ENCODE assay signal across 13 cellular contexts in the genomic region with DNA sequence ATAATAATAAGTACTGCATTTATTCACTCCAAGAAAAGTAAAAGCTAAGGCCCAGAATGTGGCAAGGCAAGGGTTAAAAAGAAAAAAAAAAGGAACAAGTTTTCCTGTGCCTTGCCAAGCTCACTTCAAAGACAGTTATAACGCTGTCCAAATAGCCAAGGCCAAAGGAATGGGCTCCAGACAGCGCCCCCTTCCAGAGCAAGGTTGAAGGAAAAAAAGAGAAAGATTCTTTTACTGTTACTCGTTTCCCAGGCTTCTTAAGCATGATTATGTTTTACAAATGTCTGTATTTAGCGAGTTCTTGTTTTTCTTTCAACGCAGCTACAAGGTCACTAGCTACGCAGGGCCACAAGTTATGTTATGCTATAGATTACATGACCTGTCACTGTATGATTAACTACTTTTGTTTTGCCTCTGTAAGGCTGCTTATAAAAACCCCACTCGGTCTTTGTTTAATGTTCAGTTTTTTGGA. TPM values are rescaled to one million over a fixed set of nuclear protein-coding genes. Genes with fewer than 3 reads are reported as not detected.
DNase-seq lines count a peak whose midpoint lies in the region; ATAC-seq and TF ChIP-seq lines count a peak whose summit lies in the region.
"Had no signal": no experiment of that assay in that cellular context is flagged by ENCODE, and none has a peak within 500 bp of the region (broad histone marks: within the 10 kb centered on the region; RNA-seq: fewer than 3 reads in every experiment).

No MANE protein-coding gene starts in this region.

- no peaks in the 10 kb centered on the region for H3K36me3 Mint-ChIP-seq in Calu3 (ENCODE audit: insufficient read depth, unreplicated experiment)

- CTCF ChIA-PET in Calu3 (lab: Charles Lee), result interaction anchor here (0.6 kb wide), 2 partner anchors 23 to 32 kb away, joined by 3 to 6 read pairs; no protein-coding TSS in a partner anchor

- no peaks in the 10 kb centered on the region for H3K27me3 ChIP-seq in adipocyte (replicated peaks; ENCODE audit: control insufficient read depth, insufficient read depth, low read length)

- H3K4me1 Mint-ChIP-seq in Calu3 (ENCODE audit: low read depth, unreplicated experiment), result no peaks in the 10 kb centered on the region
- H3K4me1 Mint-ChIP-seq: activated CD4-positive, alpha-beta memory T cell treated with anti-CD3 and anti-CD28 coated beads, Interleukin-2, amount 10 ng/mL, durations not matched to agents 7 days and 5 days had no signal

- in situ Hi-C loops in ACHN (cut with HindIII; ENCODE audit: low pct_ligation_motif_present, low pct_unique_long_range_greater_than_20kb, low sequenced_read_pairs), result no loop called here

- no peaks in the 10 kb centered on the region for H3K36me3 ChIP-seq in adipocyte (ENCODE audit: control insufficient read depth, insufficient read depth, low read length, severe bottlenecking)

- TF ChIP-seq CTCF in Calu3 (IDR thresholded peaks at IDR 0.05; ENCODE audit: unreplicated experiment), result no peak

- no peaks in the 10 kb centered on the region for H3K9me3 ChIP-seq in adipocyte (ENCODE audit: control insufficient read depth, low read length)
- H3K9me3 ChIP-seq: Caco-2 had no signal

- intact Hi-C loops in Calu3 (cut with micrococcal nuclease; ENCODE audit: unreplicated experiment), result no loop called here

- DNase-seq in ACHN, result peak; percentile 58
- DNase-seq in HCEC 1CT, result peak; percentile 27
- DNase-seq in adipocyte (ENCODE audit: low read depth), result peak; percentile 39
- peak; percentile 28 for DNase-seq in iPS-NIHi7 (ENCODE audit: extremely low spot score)
- DNase-seq in activated CD4-positive, alpha-beta T cell treated with anti-CD3 and anti-CD28 coated beads, Interleukin-2, amount 50 U/mL, for 4 hours, result no peak
- no peak for DNase-seq in NCI-H510A (lab: John Stamatoyannopoulos, UW)
- no peak for DNase-seq in Calu3
- DNase-seq: activated CD4-positive, alpha-beta memory T cell treated with anti-CD3 and anti-CD28 coated beads, Interleukin-2, amount 10 ng/mL, durations not matched to agents 7 days and 5 days; hypothalamus; NCI-H1092 had no signal

- H3K4me3 Mint-ChIP-seq in Calu3 (ENCODE audit: low read depth, unreplicated experiment), result no peak overlapping the region
- H3K4me3 Mint-ChIP-seq: activated CD4-positive, alpha-beta memory T cell treated with anti-CD3 and anti-CD28 coated beads, Interleukin-2, amount 10 ng/mL, durations not matched to agents 7 days and 5 days had no signal

- no peak overlapping the region for H3K27ac Mint-ChIP-seq in Calu3 (ENCODE audit: unreplicated experiment)
- H3K27ac Mint-ChIP-seq: activated CD4-positive, alpha-beta memory T cell treated with anti-CD3 and anti-CD28 coated beads, Interleukin-2, amount 10 ng/mL, durations not matched to agents 7 days and 5 days had no signal

- H3K9ac ChIP-seq in adipocyte (ENCODE audit: low read length), result peak overlapping the region; percentile 42

- no TSS peak for BruUV-seq in Calu3 (replicated peaks; lab: Mats Ljungman, UMichigan)

- no peaks in the 10 kb centered on the region for H3K4me1 ChIP-seq in adipocyte (ENCODE audit: control insufficient read depth, insufficient read depth, low read length)

- no peaks in the 10 kb centered on the region for H3K27me3 Mint-ChIP-seq in Calu3 (ENCODE audit: unreplicated experiment)
- H3K27me3 Mint-ChIP-seq: activated CD4-positive, alpha-beta memory T cell treated with anti-CD3 and anti-CD28 coated beads, Interleukin-2, amount 10 ng/mL, durations not matched to agents 7 days and 5 days had no signal

- ATAC-seq in HG03108 (IDR thresholded peaks at IDR 0.05; ENCODE audit: unreplicated experiment), result no peak
- ATAC-seq: Panc1 had no signal

- no peaks in the 10 kb centered on the region for H3K9me3 Mint-ChIP-seq in Calu3 (ENCODE audit: low read depth, unreplicated experiment)
- H3K9me3 Mint-ChIP-seq: activated CD4-positive, alpha-beta memory T cell treated with anti-CD3 and anti-CD28 coated beads, Interleukin-2, amount 10 ng/mL, durations not matched to agents 7 days and 5 days had no signal

- H3K4me3 ChIP-seq in adipocyte (ENCODE audit: low read length), result no peak overlapping the region

RNA-seq across cellular contexts. Expression of gene EIF4H, which starts 9.1 kb away (rescaled TPM):
- 191 and 196 TPM in 2 replicates for total RNA-seq in Calu3 (2022)

RNA-seq across cellular contexts. Expression of gene LAT2, which starts 44.8 kb away (rescaled TPM):
- 0.90 and 0.95 TPM in 2 replicates for total RNA-seq in Calu3 (2022)

Comparison
In these comparisons a context has a peak if more than half of its experiments do, and no peak if none do; other contexts are left out.
1. DNase-seq: peak in ACHN (single experiment), HCEC 1CT (single experiment), adipocyte (single experiment) and iPS-NIHi7 (single experiment); none in activated CD4-positive, alpha-beta T cell treated with anti-CD3 and anti-CD28 coated beads, Interleukin-2, amount 50 U/mL, for 4 hours (0 of 2), NCI-H510A (single experiment) and Calu3 (single experiment).